ENCODE assay signal across 11 cellular contexts in genomic region chr4:184849184-184849583, GRCh38.
A peak's percentile ranks its signal among the peaks of the same experiment; 100 is the strongest.
DNase-seq lines count a peak whose midpoint lies in the region; ATAC-seq lines count a peak whose summit lies in the region.
"Had no signal": no experiment of that assay in that cellular context is flagged by ENCODE, and none has a peak within 500 bp of the region (broad histone marks: within the 10 kb centered on the region; RNA-seq: fewer than 3 reads in every experiment).

No MANE protein-coding gene starts in this region.

- ATAC-seq in GM18502 (IDR thresholded peaks at IDR 0.05; ENCODE audit: poor library complexity, unreplicated experiment) (peak; percentile 34), GM19023 (IDR thresholded peaks at IDR 0.05; ENCODE audit: unreplicated experiment) (peak; percentile 25), HG02884 (IDR thresholded peaks at IDR 0.05; ENCODE audit: unreplicated experiment) (peak; percentile 31)

- DNase-seq in amniotic epithelial cell (ENCODE audit: low read depth) (peak; percentile 50), NCI-H1436 treated with DMSO at 0.1 percent for 48 hours (lab: John Stamatoyannopoulos, UW) (no peak), NCI-H1694 treated with DMSO at 0.1 percent for 48 hours (lab: John Stamatoyannopoulos, UW) (no peak)
- no peak for DNase-seq in stimulated activated CD4-positive, alpha-beta T cell treated with anti-CD3 and anti-CD28 coated beads, Interleukin-2, amount 100 ng/mL, for 24 hours
- no peak for DNase-seq in activated effector memory CD4-positive, alpha-beta T cell treated with Interleukin-2 at 50 U/mL for 16 hours
- DNase-seq: activated T-cell treated with anti-CD3 and anti-CD28 coated beads, Interleukin-2, amount 50 U/mL, for 4 hours; NCI-H226; ovary had no signal
